1 cellular context compared by ENCODE assay signal in the genomic region with DNA sequence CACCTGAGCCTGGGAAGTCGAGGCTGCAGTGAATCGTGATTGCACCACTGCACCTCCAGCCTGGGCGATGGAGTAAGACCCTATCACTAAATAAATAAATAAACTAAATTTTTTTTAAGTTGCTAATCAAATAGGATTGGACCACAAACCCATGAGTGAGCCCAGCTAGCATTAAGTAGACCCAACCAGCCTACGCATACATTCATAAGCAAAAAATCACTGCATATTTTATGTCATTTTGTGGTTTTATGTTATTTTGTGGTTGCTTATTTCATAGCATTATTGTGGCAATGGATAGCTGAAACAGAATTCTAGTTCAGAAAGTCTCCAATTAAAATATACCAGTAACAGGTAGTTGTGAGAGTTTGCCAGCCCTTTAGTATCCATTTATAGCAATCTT.
TF ChIP-seq lines count a peak whose summit lies in the region.

No MANE protein-coding gene starts in this region.

TF ChIP-seq in SK-N-SH, 30 proteins besides CTCF, POLR2A, EP300 and RAD21 (continued from another document):
- no peak for TF ChIP-seq POLR2AphosphoS5 (IDR thresholded peaks at IDR 0.05; ENCODE audit: low read depth, low read length)
- TF ChIP-seq, protein P1, sequence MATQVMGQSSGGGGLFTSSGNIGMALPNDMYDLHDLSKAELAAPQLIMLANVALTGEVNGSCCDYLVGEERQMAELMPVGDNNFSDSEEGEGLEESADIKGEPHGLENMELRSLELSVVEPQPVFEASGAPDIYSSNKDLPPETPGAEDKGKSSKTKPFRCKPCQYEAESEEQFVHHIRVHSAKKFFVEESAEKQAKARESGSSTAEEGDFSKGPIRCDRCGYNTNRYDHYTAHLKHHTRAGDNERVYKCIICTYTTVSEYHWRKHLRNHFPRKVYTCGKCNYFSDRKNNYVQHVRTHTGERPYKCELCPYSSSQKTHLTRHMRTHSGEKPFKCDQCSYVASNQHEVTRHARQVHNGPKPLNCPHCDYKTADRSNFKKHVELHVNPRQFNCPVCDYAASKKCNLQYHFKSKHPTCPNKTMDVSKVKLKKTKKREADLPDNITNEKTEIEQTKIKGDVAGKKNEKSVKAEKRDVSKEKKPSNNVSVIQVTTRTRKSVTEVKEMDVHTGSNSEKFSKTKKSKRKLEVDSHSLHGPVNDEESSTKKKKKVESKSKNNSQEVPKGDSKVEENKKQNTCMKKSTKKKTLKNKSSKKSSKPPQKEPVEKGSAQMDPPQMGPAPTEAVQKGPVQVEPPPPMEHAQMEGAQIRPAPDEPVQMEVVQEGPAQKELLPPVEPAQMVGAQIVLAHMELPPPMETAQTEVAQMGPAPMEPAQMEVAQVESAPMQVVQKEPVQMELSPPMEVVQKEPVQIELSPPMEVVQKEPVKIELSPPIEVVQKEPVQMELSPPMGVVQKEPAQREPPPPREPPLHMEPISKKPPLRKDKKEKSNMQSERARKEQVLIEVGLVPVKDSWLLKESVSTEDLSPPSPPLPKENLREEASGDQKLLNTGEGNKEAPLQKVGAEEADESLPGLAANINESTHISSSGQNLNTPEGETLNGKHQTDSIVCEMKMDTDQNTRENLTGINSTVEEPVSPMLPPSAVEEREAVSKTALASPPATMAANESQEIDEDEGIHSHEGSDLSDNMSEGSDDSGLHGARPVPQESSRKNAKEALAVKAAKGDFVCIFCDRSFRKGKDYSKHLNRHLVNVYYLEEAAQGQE (IDR thresholded peaks at IDR 0.05; ENCODE audit: low read depth, low read length): no peak
TF ChIP-seq in SK-N-SH: peak in this region for 5.
